In the genomic region with DNA sequence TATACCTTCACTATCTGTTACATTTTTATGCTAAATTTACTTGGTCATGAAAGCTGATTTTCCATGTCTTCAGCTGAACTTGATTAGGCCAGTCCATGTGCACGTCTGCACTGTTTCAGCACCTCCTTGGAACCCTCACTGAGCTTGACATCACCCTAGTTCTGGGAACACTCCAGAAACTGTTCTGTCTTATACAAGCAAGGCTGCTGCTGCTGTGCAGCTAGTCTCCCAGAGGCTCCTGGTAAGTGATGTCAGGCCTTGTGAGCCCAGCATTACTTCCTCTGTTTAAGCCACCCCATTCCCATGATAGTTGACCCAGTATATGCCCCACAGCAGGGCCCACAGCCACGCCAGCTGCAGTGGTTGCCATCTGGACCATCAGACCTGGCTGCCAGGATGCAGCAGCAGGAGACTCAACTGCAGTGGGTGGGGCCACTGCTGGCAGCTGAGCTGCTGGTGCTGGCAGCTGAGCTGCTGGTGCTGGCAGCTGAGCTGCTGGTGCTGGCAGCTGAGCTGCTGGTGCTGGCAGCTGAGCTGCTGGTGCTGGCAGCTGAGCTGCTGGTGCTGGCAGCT, we compare ENCODE assay signal across 22 cellular contexts.
DNase-seq lines count a peak whose midpoint lies in the region; TF ChIP-seq lines count a peak whose summit lies in the region.
"Had no signal": no experiment of that assay in that cellular context is flagged by ENCODE, and none has a peak within 500 bp of the region (broad histone marks: within the 10 kb centered on the region; RNA-seq: fewer than 3 reads in every experiment).

No MANE protein-coding gene starts in this region.

- no peaks in the 10 kb centered on the region for H3K79me1 ChIP-seq in neuronal stem cell (ENCODE audit: low read depth, low read length)

- intact Hi-C loops in esophagus squamous epithelium (cut with DNase I) = no loop called here

- H2BK15ac ChIP-seq in neuronal stem cell (ENCODE audit: low read length) = no peak overlapping the region

- no peak overlapping the region for H2AFZ ChIP-seq in neuronal stem cell (ENCODE audit: low read length)

- H3K27ac Mint-ChIP-seq in endothelial cell (ENCODE audit: unreplicated experiment) = peak overlapping the region; percentile 38
- H3K27ac Mint-ChIP-seq: activated CD4-positive, alpha-beta memory T cell treated with anti-CD3 and anti-CD28 coated beads, Interleukin-2, amount 10 ng/mL, durations not matched to agents 7 days and 5 days; activated naive CD4-positive, alpha-beta T cell treated with anti-CD3 and anti-CD28 coated beads for 36 hours; T-helper 2 cell treated with Interferon-gamma antibody and Interleukin-4, amounts not matched to agents 5 μg/mL and 100 μg/mL, for 36 hours; WTC11 had no signal

- H4K91ac ChIP-seq in neuronal stem cell (ENCODE audit: low read depth, low read length, poor library complexity) = no peak overlapping the region

- H3K4me3 Mint-ChIP-seq in endothelial cell (ENCODE audit: unreplicated experiment) = no peak overlapping the region
- H3K4me3 Mint-ChIP-seq: activated CD4-positive, alpha-beta memory T cell treated with anti-CD3 and anti-CD28 coated beads, Interleukin-2, amount 10 ng/mL, durations not matched to agents 7 days and 5 days; activated naive CD4-positive, alpha-beta T cell treated with anti-CD3 and anti-CD28 coated beads for 36 hours; T-helper 2 cell treated with Interferon-gamma antibody and Interleukin-4, amounts not matched to agents 5 μg/mL and 100 μg/mL, for 36 hours; WTC11 had no signal

- peak overlapping the region; percentile 71 for H3K18ac ChIP-seq in neuronal stem cell (ENCODE audit: low read length)

- H3K36me3 ChIP-seq in neuronal stem cell (replicated peaks in 1 of 2; ENCODE audit: control insufficient read depth in 2 of 2, insufficient read depth in 2 of 2, low read length in 2 of 2) = peaks cover 5 to 42% of the 10 kb centered on the region in 2 donors
- peaks cover 9% of the 10 kb centered on the region for H3K36me3 ChIP-seq in suprapubic skin
- H3K36me3 ChIP-seq in esophagus squamous epithelium = peaks cover 0 to 85% (median 0%) of the 10 kb centered on the region in 3 donors
- H3K36me3 ChIP-seq: BE2C, HAP-1 had no signal

- no peak overlapping the region for H3K4ac ChIP-seq in neuronal stem cell (ENCODE audit: low read length)

- H2BK5ac ChIP-seq in neuronal stem cell (ENCODE audit: low read length) = no peak overlapping the region

- no peak overlapping the region for H2AK5ac ChIP-seq in neuronal stem cell (ENCODE audit: low read depth, low read length)

- peaks cover 22% of the 10 kb centered on the region for H3K36me3 Mint-ChIP-seq in endothelial cell (ENCODE audit: low read depth, unreplicated experiment)
- H3K36me3 Mint-ChIP-seq: WTC11 had no signal

- DNase-seq in NCI-H524 (lab: John Stamatoyannopoulos, UW) (peak; percentile 2 to 48), NCI-H524 treated with DMSO at 0.1 percent for 48 hours (lab: John Stamatoyannopoulos, UW) (no peak), LHCN-M2 (ENCODE audit: low read depth) (peak; percentile 28), endothelial cell (ENCODE audit: low spot score) (no peak), neuronal stem cell (ENCODE audit: low spot score) (no peak), suprapubic skin (ENCODE audit: low spot score in 2 of 2) (no peak), esophagus squamous epithelium (lab: John Stamatoyannopoulos, UW) (no peak), NCI-H187 treated with DMSO at 0.1 percent for 48 hours (lab: John Stamatoyannopoulos, UW) (no peak)
- DNase-seq: activated CD4-positive, alpha-beta memory T cell treated with anti-CD3 and anti-CD28 coated beads, Interleukin-2, amount 10 ng/mL, durations not matched to agents 7 days and 5 days; activated naive CD4-positive, alpha-beta T cell treated with anti-CD3 and anti-CD28 coated beads for 36 hours; anterior cingulate cortex; BE2C; EL; islet precursor cell; NCI-H1048; NK-92 treated with Interleukin-12 subunit alpha and Interleukin-12 subunit beta, amount 100 ng/mL, for 24 hours; Peyer's patch had no signal

- no peak for TF ChIP-seq EP300 in suprapubic skin (IDR thresholded peaks at IDR 0.05)

- no peak overlapping the region for H3K9ac ChIP-seq in neuronal stem cell (ENCODE audit: low read depth, low read length, poor library complexity)

- no peak overlapping the region for H2BK12ac ChIP-seq in neuronal stem cell (ENCODE audit: low read length)

- TF ChIP-seq POLR2A in suprapubic skin (IDR thresholded peaks at IDR 0.05) (no peak), esophagus squamous epithelium (IDR thresholded peaks at IDR 0.05) (no peak)

- TF ChIP-seq CTCF in endothelial cell (IDR thresholded peaks at IDR 0.05; ENCODE audit: unreplicated experiment) (no peak), suprapubic skin (IDR thresholded peaks at IDR 0.05) (no peak), esophagus squamous epithelium (IDR thresholded peaks at IDR 0.05) (no peak)

- H2BK120ac ChIP-seq in neuronal stem cell (ENCODE audit: low read depth, low read length) = no peak overlapping the region

- H3K4me1 Mint-ChIP-seq in endothelial cell (ENCODE audit: unreplicated experiment) = peaks cover 8% of the 10 kb centered on the region
- H3K4me1 Mint-ChIP-seq: activated CD4-positive, alpha-beta memory T cell treated with anti-CD3 and anti-CD28 coated beads, Interleukin-2, amount 10 ng/mL, durations not matched to agents 7 days and 5 days had no signal

- H3K14ac ChIP-seq in neuronal stem cell (ENCODE audit: low read length) = no peak overlapping the region

- no peak overlapping the region for H3K23ac ChIP-seq in neuronal stem cell (ENCODE audit: low read depth, low read length, poor library complexity)

- H3K4me1 ChIP-seq in neuronal stem cell (ENCODE audit: control insufficient read depth in 2 of 2, insufficient read depth in 1 of 2, low read depth in 1 of 2, low read length in 2 of 2) (no peaks in the 10 kb centered on the region), suprapubic skin (no peaks in the 10 kb centered on the region), esophagus squamous epithelium (no peaks in the 10 kb centered on the region)
- H3K4me1 ChIP-seq: BE2C, HAP-1, Peyer's patch had no signal

- H3K4me3 ChIP-seq in neuronal stem cell (ENCODE audit: low read length in 2 of 2) (peak overlapping the region in 1 of 2 donors; percentile 1), suprapubic skin (no peak overlapping the region), esophagus squamous epithelium (no peak overlapping the region)
- H3K4me3 ChIP-seq: HAP-1, lung, Peyer's patch, SK-N-MC had no signal

- no CpG with 5 or more reads among the region's 2 CpGs for WGBS in neuronal stem cell (ENCODE audit: extremely low coverage in 2 of 2, insufficient read length in 2 of 2, insufficient replicate concordance in 1 of 2), 2 donors
- WGBS in suprapubic skin = 68% methylated on average over 1 of the region's 2 CpGs
- 59 to 78% methylated on average over 1 of the region's 2 CpGs for WGBS in esophagus squamous epithelium, 2 donors

- H3K4me2 ChIP-seq in neuronal stem cell (ENCODE audit: insufficient read depth, low read length, poor library complexity, severe bottlenecking) = no peak overlapping the region

- H3K27me3 ChIP-seq in neuronal stem cell (ENCODE audit: control insufficient read depth in 3 of 3, insufficient read depth in 3 of 3, low read depth in 1 of 3, low read length in 3 of 3) (no peaks in the 10 kb centered on the region), suprapubic skin (no peaks in the 10 kb centered on the region), esophagus squamous epithelium (no peaks in the 10 kb centered on the region)
- H3K27me3 ChIP-seq: BE2C, Peyer's patch had no signal

- H3K9me3 ChIP-seq in neuronal stem cell (replicated peaks in 1 of 2; ENCODE audit: control insufficient read depth in 2 of 2, insufficient read depth in 1 of 2, low read depth in 1 of 2, low read length in 2 of 2) = no peaks in the 10 kb centered on the region
- no peaks in the 10 kb centered on the region for H3K9me3 ChIP-seq in suprapubic skin
- no peaks in the 10 kb centered on the region for H3K9me3 ChIP-seq in esophagus squamous epithelium
- H3K9me3 ChIP-seq: BE2C, HAP-1, Peyer's patch had no signal

- peaks cover 6% of the 10 kb centered on the region for H3K27me3 Mint-ChIP-seq in endothelial cell (ENCODE audit: unreplicated experiment)
- H3K27me3 Mint-ChIP-seq: activated CD4-positive, alpha-beta memory T cell treated with anti-CD3 and anti-CD28 coated beads, Interleukin-2, amount 10 ng/mL, durations not matched to agents 7 days and 5 days had no signal

- H4K8ac ChIP-seq in neuronal stem cell (ENCODE audit: low read depth, low read length) = peak overlapping the region; percentile 48

- no peaks in the 10 kb centered on the region for H3K9me3 Mint-ChIP-seq in endothelial cell (ENCODE audit: unreplicated experiment)
- H3K9me3 Mint-ChIP-seq: activated CD4-positive, alpha-beta memory T cell treated with anti-CD3 and anti-CD28 coated beads, Interleukin-2, amount 10 ng/mL, durations not matched to agents 7 days and 5 days; activated naive CD4-positive, alpha-beta T cell treated with anti-CD3 and anti-CD28 coated beads for 36 hours; T-helper 2 cell treated with Interferon-gamma antibody and Interleukin-4, amounts not matched to agents 5 μg/mL and 100 μg/mL, for 36 hours; WTC11 had no signal

- H3K27ac ChIP-seq in neuronal stem cell (replicated peaks; ENCODE audit: low read length) = no peak overlapping the region
- no peak overlapping the region for H3K27ac ChIP-seq in suprapubic skin
- no peak overlapping the region for H3K27ac ChIP-seq in esophagus squamous epithelium
- H3K27ac ChIP-seq: Peyer's patch, SK-N-MC had no signal

Comparison
In these comparisons a context has a peak if more than half of its experiments do, and no peak if none do; other contexts are left out.
1. DNase-seq: peak in NCI-H524 (2 of 2) and LHCN-M2 (single experiment); none in NCI-H524 treated with DMSO at 0.1 percent for 48 hours (single experiment), endothelial cell (single experiment), neuronal stem cell (single experiment), suprapubic skin (0 of 2), esophagus squamous epithelium (single experiment) and NCI-H187 treated with DMSO at 0.1 percent for 48 hours (single experiment).